Comparison of ENCODE assay signal across 12 cellular contexts in genomic region chr5:172180936-172181335, GRCh38.
DNase-seq lines count a peak whose midpoint lies in the region.
"Had no signal": no experiment of that assay in that cellular context is flagged by ENCODE, and none has a peak within 500 bp of the region (broad histone marks: within the 10 kb centered on the region; RNA-seq: fewer than 3 reads in every experiment).

No MANE protein-coding gene starts in this region.

- H3K36me3 ChIP-seq in KOPT-K1 (ENCODE audit: insufficient read depth, low read length) = peaks cover 12% of the 10 kb centered on the region

- peak overlapping the region; percentile 35 for H3K27ac ChIP-seq in KOPT-K1 (ENCODE audit: low read depth, low read length, poor library complexity, severe bottlenecking)

- H3K9me3 ChIP-seq in KOPT-K1 (ENCODE audit: insufficient read depth, low read length, poor library complexity, severe bottlenecking) = peaks cover 4% of the 10 kb centered on the region

- DNase-seq in T-helper 9 cell (peak; percentile 34), putamen (ENCODE audit: low spot score) (peak; percentile 68), DMS53 (lab: John Stamatoyannopoulos, UW) (no peak), UCSD-AML1 (lab: John Stamatoyannopoulos, UW; ENCODE audit: unreplicated experiment) (no peak), NCI-H345 treated with DMSO at 0.1 percent for 48 hours (lab: John Stamatoyannopoulos, UW; ENCODE audit: unreplicated experiment) (no peak)
- peak; percentile 17 for DNase-seq in effector CD4-positive, alpha-beta T cell
- DNase-seq: endodermal cell; islet precursor cell; NCI-H1694 treated with DMSO at 0.1 percent for 48 hours; NCI-H526; stimulated activated CD4-positive, alpha-beta T cell treated with anti-CD3 and anti-CD28 coated beads, Interleukin-2, amount 100 ng/mL, for 48 hours had no signal

Comparison
In these comparisons a context has a peak if more than half of its experiments do, and no peak if none do; other contexts are left out.
1. DNase-seq: peak in T-helper 9 cell (single experiment), effector CD4-positive, alpha-beta T cell (single experiment) and putamen (single experiment); none in DMS53 (single experiment), UCSD-AML1 (single experiment) and NCI-H345 treated with DMSO at 0.1 percent for 48 hours (single experiment).